ENCODE assay signal across 34 cellular contexts in the genomic region with DNA sequence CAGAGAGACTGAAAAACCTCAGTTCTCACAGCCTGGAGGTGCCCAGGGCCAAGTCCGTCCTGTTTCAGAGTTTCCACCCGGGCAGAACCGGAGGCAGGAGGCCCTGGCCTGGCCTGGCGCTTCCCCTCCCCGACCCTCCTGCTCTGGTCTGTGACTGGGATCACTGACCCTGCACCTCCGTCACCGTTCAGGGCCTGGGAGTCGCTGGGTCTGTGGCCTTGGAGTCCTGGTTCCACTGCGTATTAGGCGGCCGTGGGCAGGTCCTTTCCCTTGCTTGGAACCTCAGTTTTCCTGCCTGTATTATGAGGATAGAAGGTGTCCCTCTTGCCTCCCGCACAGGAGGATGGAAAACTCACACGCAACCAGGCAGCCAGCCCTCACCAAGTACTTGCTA. TPM values are rescaled to one million over a fixed set of nuclear protein-coding genes. Genes with fewer than 3 reads are reported as not detected.
"Had no signal": no experiment of that assay in that cellular context is flagged by ENCODE, and none has a peak within 500 bp of the region (broad histone marks: within the 10 kb centered on the region; RNA-seq: fewer than 3 reads in every experiment).

No MANE protein-coding gene starts in this region.

- H3K27ac ChIP-seq: heart left ventricle, left ventricle myocardium inferior, ovary, prostate gland, sigmoid colon, spleen, tibial nerve, upper lobe of left lung had no signal

- H3K9me3 ChIP-seq: heart left ventricle, left ventricle myocardium inferior, mucosa of descending colon, ovary, prostate gland, sigmoid colon, spleen, tibial nerve, upper lobe of left lung had no signal

- ATAC-seq: heart left ventricle; mucosa of descending colon; naive thymus-derived CD4-positive, alpha-beta T cell; right cardiac atrium; stimulated activated memory B cell treated with anti-CD40 and anti-IgM and Interleukin-4, amounts not matched to agents 10 μg/mL and 1 μg/mL and 100 μg/mL, for 72 hours; stimulated activated naive CD8-positive, alpha-beta T cell treated with anti-CD3 and anti-CD28 coated beads, Interleukin-15, amount 100 ng/mL, for 72 hours had no signal

- H3K4me1 Mint-ChIP-seq: immature natural killer cell; neural crest cell; stimulated activated memory B cell treated with anti-CD40 and anti-IgM and Interleukin-4, amounts not matched to agents 10 μg/mL and 1 μg/mL and 100 μg/mL, for 72 hours; stimulated activated naive CD8-positive, alpha-beta T cell treated with anti-CD3 and anti-CD28 coated beads, Interleukin-15, amount 100 ng/mL, for 72 hours had no signal

- H3K36me3 Mint-ChIP-seq: immature natural killer cell; naive thymus-derived CD4-positive, alpha-beta T cell; natural killer cell treated with Interleukin-12 subunit alpha and Interleukin-12 subunit beta and Interleukin-15 and Interleukin-18, amount 100 ng/mL, for 72 hours; stimulated activated memory B cell treated with anti-CD40 and anti-IgM and Interleukin-4, amounts not matched to agents 10 μg/mL and 1 μg/mL and 100 μg/mL, for 72 hours had no signal

- DNase-seq: heart left ventricle; hypothalamus; immature natural killer cell; left ventricle myocardium inferior; midbrain; mucosa of descending colon; naive thymus-derived CD4-positive, alpha-beta T cell; ovary; posterior cingulate gyrus; retina; right cardiac atrium; sigmoid colon; spleen; stimulated activated CD4-positive, alpha-beta T cell treated with anti-CD3 and anti-CD28 coated beads, Interleukin-1b, Interleukin-23, amount 100 ng/mL, for 48 hours; stimulated activated CD4-positive, alpha-beta T cell treated with anti-CD3 and anti-CD28 coated beads, Interleukin-2, amount 100 ng/mL, for 48 hours; stimulated activated CD4-positive, alpha-beta T cell treated with anti-CD3 and anti-CD28 coated beads, Interleukin-4, amount 100 ng/mL, for 4 hours; stimulated activated CD8-positive, alpha-beta memory T cell treated with anti-CD3 and anti-CD28 coated beads, Interleukin-4, amount 100 ng/mL, for 48 hours; stimulated activated naive CD4-positive, alpha-beta T cell treated with Interleukin-2 at 50 U/mL for 16 hours; stimulated activated naive CD8-positive, alpha-beta T cell treated with anti-CD3 and anti-CD28 coated beads, Interleukin-15, amount 100 ng/mL, for 72 hours; substantia nigra had no signal

- H3K4me1 ChIP-seq: prostate gland, sigmoid colon, tibial nerve, upper lobe of left lung had no signal

- H3K36me3 ChIP-seq: heart left ventricle, left ventricle myocardium inferior, ovary, prostate gland, sigmoid colon, spleen, tibial nerve, upper lobe of left lung had no signal

- H3K27me3 Mint-ChIP-seq: stimulated activated naive CD8-positive, alpha-beta T cell treated with anti-CD3 and anti-CD28 coated beads, Interleukin-15, amount 100 ng/mL, for 72 hours had no signal

- H3K4me3 Mint-ChIP-seq: immature natural killer cell; naive thymus-derived CD4-positive, alpha-beta T cell; natural killer cell treated with Interleukin-12 subunit alpha and Interleukin-12 subunit beta and Interleukin-15 and Interleukin-18, amount 100 ng/mL, for 72 hours; neural crest cell; stimulated activated memory B cell treated with anti-CD40 and anti-IgM and Interleukin-4, amounts not matched to agents 10 μg/mL and 1 μg/mL and 100 μg/mL, for 72 hours; stimulated activated naive CD8-positive, alpha-beta T cell treated with anti-CD3 and anti-CD28 coated beads, Interleukin-15, amount 100 ng/mL, for 72 hours had no signal

- H3K27me3 ChIP-seq: ovary, sigmoid colon, upper lobe of left lung had no signal

- H3K27ac Mint-ChIP-seq: immature natural killer cell; naive thymus-derived CD4-positive, alpha-beta T cell; natural killer cell treated with Interleukin-12 subunit alpha and Interleukin-12 subunit beta and Interleukin-15 and Interleukin-18, amount 100 ng/mL, for 72 hours; stimulated activated memory B cell treated with anti-CD40 and anti-IgM and Interleukin-4, amounts not matched to agents 10 μg/mL and 1 μg/mL and 100 μg/mL, for 72 hours had no signal

- H3K9me3 Mint-ChIP-seq: immature natural killer cell; naive thymus-derived CD4-positive, alpha-beta T cell; natural killer cell treated with Interleukin-12 subunit alpha and Interleukin-12 subunit beta and Interleukin-15 and Interleukin-18, amount 100 ng/mL, for 72 hours; neural crest cell; stimulated activated naive CD8-positive, alpha-beta T cell treated with anti-CD3 and anti-CD28 coated beads, Interleukin-15, amount 100 ng/mL, for 72 hours had no signal

- H3K4me3 ChIP-seq: heart left ventricle, left ventricle myocardium inferior, lung, mucosa of descending colon, ovary, prostate gland, sigmoid colon, spleen, tibial nerve, upper lobe of left lung had no signal

RNA-seq across cellular contexts. Expression of gene PLA2G2E, which starts 0.5 kb away (rescaled TPM):
- total RNA-seq: heart left ventricle; kidney epithelial cell; left ventricle myocardium inferior; lower leg skin; lung; mesenteric fat pad; mucosa of descending colon; myocyte; naive thymus-derived CD4-positive, alpha-beta T cell; natural killer cell treated with Interleukin-12 subunit alpha and Interleukin-12 subunit beta and Interleukin-15 and Interleukin-18, amount 100 ng/mL, for 72 hours; neural crest cell; omental fat pad; ovary; prostate gland; right cardiac atrium; sigmoid colon; spleen; temporal lobe; tibial nerve; upper lobe of left lung; urinary bladder had no signal

RNA-seq across cellular contexts. Expression of gene PLA2G2A, which starts 55.5 kb away (rescaled TPM):
- total RNA-seq: kidney epithelial cell; myocyte; naive thymus-derived CD4-positive, alpha-beta T cell; natural killer cell treated with Interleukin-12 subunit alpha and Interleukin-12 subunit beta and Interleukin-15 and Interleukin-18, amount 100 ng/mL, for 72 hours; neural crest cell; temporal lobe had no signal
